24 cellular contexts compared by ENCODE assay signal in the genomic region with DNA sequence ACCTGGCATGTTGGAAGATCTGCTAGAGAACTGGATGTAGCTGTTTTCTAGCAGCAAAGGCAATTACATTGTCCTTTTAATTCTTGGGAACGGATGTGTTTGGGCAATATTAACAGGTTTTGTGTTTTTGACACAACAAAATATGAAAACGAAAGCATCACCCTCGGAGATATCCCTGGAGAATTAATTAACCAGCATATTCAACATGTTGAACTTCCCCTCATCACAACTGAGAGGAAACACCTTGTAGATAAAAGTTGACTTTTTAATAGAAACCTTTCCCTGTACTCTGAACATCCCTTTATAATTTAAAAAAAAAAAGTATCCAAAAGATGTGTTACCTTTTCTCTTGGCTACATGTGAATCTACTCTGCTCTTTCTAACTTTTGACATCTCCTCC. TPM values are rescaled to one million over a fixed set of nuclear protein-coding genes. Genes with fewer than 3 reads are reported as not detected.
DNase-seq lines count a peak whose midpoint lies in the region; TF ChIP-seq lines count a peak whose summit lies in the region.
"Had no signal": no experiment of that assay in that cellular context is flagged by ENCODE, and none has a peak within 500 bp of the region (broad histone marks: within the 10 kb centered on the region; RNA-seq: fewer than 3 reads in every experiment).

No MANE protein-coding gene starts in this region.

- H3K18ac ChIP-seq in trophoblast cell (ENCODE audit: low read length) = no peak overlapping the region

- H3K9me3 Mint-ChIP-seq in glutamatergic neuron (ENCODE audit: unreplicated experiment) = peaks cover 5% of the 10 kb centered on the region

- H4K12ac ChIP-seq in trophoblast cell (ENCODE audit: low read depth, low read length) = no peak overlapping the region

- H3K4me3 Mint-ChIP-seq in glutamatergic neuron (ENCODE audit: unreplicated experiment) = peak overlapping the region; percentile 16
- H3K4me3 Mint-ChIP-seq: CD14-positive monocyte had no signal

- H3K27me3 ChIP-seq in HUES6 (ENCODE audit: control insufficient read depth, insufficient read depth, low read length) = no peaks in the 10 kb centered on the region
- H3K27me3 ChIP-seq in trophoblast cell (ENCODE audit: insufficient read depth, low read length) = no peaks in the 10 kb centered on the region
- H3K27me3 ChIP-seq: MG63, SJSA1 had no signal

- no peak overlapping the region for H4K8ac ChIP-seq in trophoblast cell (ENCODE audit: low read depth, low read length)

- H3K79me2 ChIP-seq in trophoblast cell (ENCODE audit: control insufficient read depth, insufficient read depth, low read length, poor library complexity) = peaks cover 26% of the 10 kb centered on the region

- H3K4me3 ChIP-seq in HUES6 (ENCODE audit: low read depth, low read length) (peak overlapping the region; percentile 98; the same call in 1 of the 2 replicates), trophoblast cell (ENCODE audit: low read depth, low read length) (no peak overlapping the region)
- H3K4me3 ChIP-seq: A549, MG63, PC-9, SJSA1 had no signal

- no peak overlapping the region for H2AK5ac ChIP-seq in trophoblast cell (ENCODE audit: low read length)

- no peak overlapping the region for H3K4me2 ChIP-seq in trophoblast cell (ENCODE audit: low read length)
- H3K4me2 ChIP-seq: A549, PC-9 had no signal

- peaks cover 5% of the 10 kb centered on the region for H3K36me3 ChIP-seq in ES-I3 (ENCODE audit: insufficient read depth, low read length)
- H3K36me3 ChIP-seq in HUES6 (ENCODE audit: control insufficient read depth, insufficient read depth, low read length) = peaks cover 47% of the 10 kb centered on the region
- H3K36me3 ChIP-seq in trophoblast cell (ENCODE audit: control insufficient read depth in 1 of 2, insufficient read depth in 2 of 2, low read length in 2 of 2) = peaks cover 6 to 13% of the 10 kb centered on the region in 2 experiments
- H3K36me3 ChIP-seq: MG63, SJSA1 had no signal

- no CpG with 5 or more reads among the region's 3 CpGs for WGBS in trophoblast cell (ENCODE audit: extremely low coverage, insufficient coverage, insufficient read length)

- no peaks in the 10 kb centered on the region for H3K36me3 Mint-ChIP-seq in glutamatergic neuron (ENCODE audit: unreplicated experiment)
- H3K36me3 Mint-ChIP-seq: CD14-positive monocyte had no signal

- H3K14ac ChIP-seq in trophoblast cell (ENCODE audit: low read length) = no peak overlapping the region

- H2BK12ac ChIP-seq in trophoblast cell (ENCODE audit: low read length) = no peak overlapping the region

- no peaks in the 10 kb centered on the region for H3K27me3 Mint-ChIP-seq in glutamatergic neuron (ENCODE audit: unreplicated experiment)

- peak overlapping the region; percentile 53 for H3K4ac ChIP-seq in trophoblast cell (ENCODE audit: low read depth, low read length)

- no peaks in the 10 kb centered on the region for H3K9me3 ChIP-seq in ES-I3 (ENCODE audit: control insufficient read depth, insufficient read depth, low read length)
- H3K9me3 ChIP-seq in HUES6 (ENCODE audit: control insufficient read depth, insufficient read depth, low read depth, low read length) = no peaks in the 10 kb centered on the region
- no peaks in the 10 kb centered on the region for H3K9me3 ChIP-seq in trophoblast cell (ENCODE audit: insufficient read depth, low read depth, low read length)
- H3K9me3 ChIP-seq: A549, MG63, SJSA1 had no signal

- peak overlapping the region; percentile 32; the same call in 1 of the 2 replicates for H3K9ac ChIP-seq in ES-I3 (ENCODE audit: low read depth, low read length)
- H3K9ac ChIP-seq in HUES6 (ENCODE audit: low read length) = peak overlapping the region; percentile 2
- no peak overlapping the region for H3K9ac ChIP-seq in trophoblast cell (ENCODE audit: low read length)

- TF ChIP-seq CTCF in glutamatergic neuron (IDR thresholded peaks at IDR 0.05; ENCODE audit: partially characterized antibody, unreplicated experiment) = no peak

- H3K4me1 ChIP-seq in ES-I3 (ENCODE audit: insufficient read depth, low read length) (peaks cover 75% of the 10 kb centered on the region), HUES6 (ENCODE audit: control insufficient read depth, insufficient read depth, low read length) (peaks cover 92% of the 10 kb centered on the region), trophoblast cell (ENCODE audit: control insufficient read depth in 1 of 2, insufficient read depth in 2 of 2, low read length in 2 of 2) (peaks cover 11 to 15% of the 10 kb centered on the region in 2 experiments)
- H3K4me1 ChIP-seq: A549, SJSA1 had no signal

- H2BK5ac ChIP-seq in trophoblast cell (ENCODE audit: low read depth, low read length, poor library complexity) = no peak overlapping the region

- no peak overlapping the region for H4K91ac ChIP-seq in trophoblast cell (ENCODE audit: low read depth, low read length)

- H3K27ac ChIP-seq in HUES6 (ENCODE audit: low read depth, low read length) = no peak overlapping the region
- H3K27ac ChIP-seq in trophoblast cell (ENCODE audit: low read depth, low read length) = no peak overlapping the region
- H3K27ac ChIP-seq: A549, PC-9, SJSA1 had no signal

- no peak overlapping the region for H3K27ac Mint-ChIP-seq in glutamatergic neuron (ENCODE audit: unreplicated experiment)
- H3K27ac Mint-ChIP-seq: CD14-positive monocyte had no signal

- H2AFZ ChIP-seq in trophoblast cell (ENCODE audit: insufficient read depth, low read length, poor library complexity) = no peak overlapping the region
- H2AFZ ChIP-seq: PC-9 had no signal

- H3K79me1 ChIP-seq in trophoblast cell (ENCODE audit: low read length) = no peaks in the 10 kb centered on the region

- H3K4me1 Mint-ChIP-seq in glutamatergic neuron (ENCODE audit: low read depth, unreplicated experiment) = peaks cover 72% of the 10 kb centered on the region
- H3K4me1 Mint-ChIP-seq: CD14-positive monocyte had no signal

- no peak for DNase-seq in glutamatergic neuron
- DNase-seq in trophoblast cell = no peak
- DNase-seq in glomerular visceral epithelial cell (ENCODE audit: extremely low spot score) = no peak
- DNase-seq in activated CD8-positive, alpha-beta memory T cell treated with anti-CD3 and anti-CD28 coated beads for 24 hours = no peak
- no peak for DNase-seq in amygdala (lab: John Stamatoyannopoulos, UW)
- DNase-seq: AML-193, Calu3, DND-41, GOT3, IMR-90, KG1, MG63, NCI-H1105 treated with DMSO at 0.1 percent for 48 hours, NCI-H2029, NCI-H446 treated with DMSO at 0.1 percent for 48 hours, NCI-H526, NCI-H82, PC-9, Right ventricle myocardium superior had no signal

- no peak overlapping the region for H2BK120ac ChIP-seq in trophoblast cell (ENCODE audit: insufficient read depth, low read length, poor library complexity)

- no peak overlapping the region for H3K23ac ChIP-seq in trophoblast cell (ENCODE audit: low read length)

RNA-seq across cellular contexts. Expression of a gene that starts 13.0 kb away (rescaled TPM):
- total RNA-seq in glutamatergic neuron (ENCODE audit: unreplicated experiment) = 424 TPM
- polyA plus RNA-seq in trophoblast cell (2013) = 559 and 563 TPM in 2 replicates
- total RNA-seq: PC-9 had no signal
